ENCODE assay signal across 19 cellular contexts in the genomic region with DNA sequence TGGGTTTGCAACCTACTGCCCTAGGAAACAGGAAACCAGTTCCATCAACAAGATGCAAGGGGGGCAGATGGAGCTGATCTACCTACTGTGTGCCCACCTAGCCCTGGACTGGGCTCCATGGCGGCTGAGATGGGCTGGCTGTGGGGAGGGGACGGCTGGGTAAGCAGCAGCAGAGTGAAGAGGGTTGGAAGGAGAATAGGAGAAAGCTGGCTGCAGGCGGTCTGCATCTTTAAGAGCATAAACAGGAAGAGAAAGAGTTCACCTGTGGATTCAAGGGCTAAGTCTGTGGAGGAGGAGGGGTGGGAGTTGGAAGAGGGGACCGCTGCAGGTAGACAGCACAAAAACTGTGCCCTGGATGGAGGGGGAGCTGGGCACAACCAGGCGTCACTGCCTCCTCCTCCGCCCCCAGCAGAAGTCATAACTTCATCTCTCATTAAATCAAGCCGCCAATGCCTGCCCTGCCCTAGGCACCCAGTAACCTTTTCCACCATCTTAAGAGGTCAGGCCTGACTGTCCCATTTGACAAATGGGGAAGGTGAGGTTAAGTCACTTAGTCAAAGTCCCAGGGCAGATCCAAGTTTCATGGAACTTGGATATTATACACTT. TPM values are rescaled to one million over a fixed set of nuclear protein-coding genes. Genes with fewer than 3 reads are reported as not detected.
"Had no signal": no experiment of that assay in that cellular context is flagged by ENCODE, and none has a peak within 500 bp of the region (broad histone marks: within the 10 kb centered on the region; RNA-seq: fewer than 3 reads in every experiment).

No MANE protein-coding gene starts in this region.

- H3K27me3 ChIP-seq: ascending aorta, gastrocnemius medialis, neutrophil, spleen, tibial nerve had no signal

- H3K9me3 ChIP-seq: ascending aorta, gastrocnemius medialis, heart right ventricle, neutrophil, spleen, tibial nerve had no signal

- H3K27me3 Mint-ChIP-seq: activated T-cell treated with anti-CD3 and anti-CD28 coated beads, Interleukin-2, amount 50 U/mL, for 24 hours; naive thymus-derived CD4-positive, alpha-beta T cell had no signal

- H3K4me3 ChIP-seq: ascending aorta, gastrocnemius medialis, heart right ventricle, spleen, tibial nerve had no signal

- H3K4me3 Mint-ChIP-seq: activated T-cell treated with anti-CD3 and anti-CD28 coated beads, Interleukin-2, amount 50 U/mL, for 24 hours; mesothelial cell of epicardium; naive thymus-derived CD4-positive, alpha-beta T cell; stimulated activated naive B cell treated with anti-CD40 and anti-IgM and Interleukin-4, amounts not matched to agents 10 μg/mL and 1 μg/mL and 100 μg/mL, for 72 hours had no signal

- H3K36me3 ChIP-seq: ascending aorta, gastrocnemius medialis, heart right ventricle, neutrophil, spleen, tibial nerve had no signal

- H3K36me3 Mint-ChIP-seq: mesothelial cell of epicardium; naive thymus-derived CD4-positive, alpha-beta T cell; stimulated activated naive B cell treated with anti-CD40 and anti-IgM and Interleukin-4, amounts not matched to agents 10 μg/mL and 1 μg/mL and 100 μg/mL, for 72 hours had no signal

- H3K9me3 Mint-ChIP-seq: activated T-cell treated with anti-CD3 and anti-CD28 coated beads, Interleukin-2, amount 50 U/mL, for 24 hours; mesothelial cell of epicardium; stimulated activated naive B cell treated with anti-CD40 and anti-IgM and Interleukin-4, amounts not matched to agents 10 μg/mL and 1 μg/mL and 100 μg/mL, for 72 hours had no signal

- ATAC-seq: gastrocnemius medialis; naive thymus-derived CD4-positive, alpha-beta T cell; stimulated activated naive B cell treated with anti-CD40 and anti-IgM and Interleukin-4, amounts not matched to agents 10 μg/mL and 1 μg/mL and 100 μg/mL, for 72 hours had no signal

- H3K4me1 ChIP-seq: ascending aorta, gastrocnemius medialis, heart right ventricle, tibial nerve had no signal

- H3K27ac ChIP-seq: ascending aorta, gastrocnemius medialis, heart right ventricle, neutrophil, spleen had no signal

- DNase-seq: activated CD4-positive, alpha-beta T cell treated with anti-CD3 and anti-CD28 coated beads for 4 hours; activated gamma-delta T cell treated with Interleukin-2 at 50 U/mL for 16 hours; activated T-cell treated with anti-CD3 and anti-CD28 coated beads, Interleukin-2, amount 50 U/mL, for 24 hours; effector CD8-positive, alpha-beta T cell; gastrocnemius medialis; heart right ventricle; naive thymus-derived CD4-positive, alpha-beta T cell; retina; spleen; stimulated activated CD4-positive, alpha-beta T cell treated with anti-CD3 and anti-CD28 coated beads, Interleukin-1b, Interleukin-23, amount 100 ng/mL, for 48 hours; stimulated activated naive B cell treated with anti-CD40 and anti-IgM and Interleukin-4, amounts not matched to agents 10 μg/mL and 1 μg/mL and 100 μg/mL, for 72 hours had no signal

- H3K27ac Mint-ChIP-seq: activated T-cell treated with anti-CD3 and anti-CD28 coated beads, Interleukin-2, amount 50 U/mL, for 24 hours; mesothelial cell of epicardium had no signal

RNA-seq across cellular contexts. Expression of a gene that starts 0.7 kb away (rescaled TPM):
- total RNA-seq: activated CD8-positive, alpha-beta memory T cell treated with anti-CD3 and anti-CD28 coated beads for 36 hours; ascending aorta; fibroblast of lung; heart right ventricle; mesothelial cell of epicardium; naive thymus-derived CD4-positive, alpha-beta T cell; SK-MEL-5; spleen; subcutaneous adipose tissue; tibial nerve had no signal

RNA-seq across cellular contexts. Expression of a gene that starts 32.0 kb away (rescaled TPM):
- total RNA-seq: activated CD8-positive, alpha-beta memory T cell treated with anti-CD3 and anti-CD28 coated beads for 36 hours; ascending aorta; fibroblast of lung; gastrocnemius medialis; heart right ventricle; naive thymus-derived CD4-positive, alpha-beta T cell; SK-MEL-5; spleen; subcutaneous adipose tissue; tibial nerve had no signal
